In the genomic region with DNA sequence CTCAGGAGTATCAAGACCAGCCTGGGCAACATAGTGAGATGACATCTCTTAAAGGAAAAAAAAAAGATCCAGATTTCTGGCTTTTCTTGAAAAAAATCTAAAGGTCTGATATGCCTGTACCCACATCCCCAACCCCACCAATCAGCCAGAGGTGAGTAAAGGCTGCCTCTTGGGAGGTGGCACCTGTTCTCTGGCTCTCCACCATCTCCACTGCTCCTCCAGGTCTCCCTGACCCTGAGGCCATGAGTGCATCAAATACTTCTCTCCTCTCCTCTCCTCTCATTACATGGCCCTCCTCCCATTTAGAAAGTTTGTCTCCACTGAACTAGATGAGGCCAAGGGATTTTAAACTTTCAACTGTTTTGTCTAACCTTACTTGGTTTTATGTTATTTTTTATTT, we compare ENCODE assay signal across 16 cellular contexts. TPM values are rescaled to one million over a fixed set of nuclear protein-coding genes. Genes with fewer than 3 reads are reported as not detected.
DNase-seq lines count a peak whose midpoint lies in the region; ATAC-seq and TF ChIP-seq lines count a peak whose summit lies in the region.
"Had no signal": no experiment of that assay in that cellular context is flagged by ENCODE, and none has a peak within 500 bp of the region (broad histone marks: within the 10 kb centered on the region; RNA-seq: fewer than 3 reads in every experiment).

No MANE protein-coding gene starts in this region.

- H3K27ac ChIP-seq in smooth muscle cell (ENCODE audit: low read depth) (peak overlapping the region; percentile 20), aorta (ENCODE audit: low read depth in 1 of 2, low read length in 2 of 2) (no peak overlapping the region)
- H3K27ac ChIP-seq: spleen, suprapubic skin had no signal

- H3K27me3 ChIP-seq in smooth muscle cell (ENCODE audit: low read depth) (no peaks in the 10 kb centered on the region), aorta (ENCODE audit: control insufficient read depth in 1 of 2, insufficient read depth in 2 of 2, low read length in 1 of 2) (no peaks in the 10 kb centered on the region)
- H3K27me3 ChIP-seq: spleen, suprapubic skin had no signal

- H3K4me1 Mint-ChIP-seq in activated CD4-positive, alpha-beta T cell treated with anti-CD3 and anti-CD28 coated beads, Interleukin-2, amount 10 ng/mL, durations not matched to agents 24 days and 14 days, result peaks cover 60% of the 10 kb centered on the region
- peaks cover 46% of the 10 kb centered on the region for H3K4me1 Mint-ChIP-seq in HFFc6 (ENCODE audit: low read depth)
- H3K4me1 Mint-ChIP-seq in effector memory CD8-positive, alpha-beta T cell (ENCODE audit: low read depth in 2 of 2), result peaks cover 32 to 64% of the 10 kb centered on the region in 2 donors

- H3F3A ChIP-seq in smooth muscle cell (ENCODE audit: low read depth), result no peaks in the 10 kb centered on the region

- H2AFZ ChIP-seq in smooth muscle cell (ENCODE audit: low read depth), result no peak overlapping the region

- H3K36me3 ChIP-seq in smooth muscle cell (ENCODE audit: low read depth) (no peaks in the 10 kb centered on the region), aorta (ENCODE audit: control insufficient read depth in 1 of 2, insufficient read depth in 2 of 2, low read length in 1 of 2) (peaks cover 0 to 2% of the 10 kb centered on the region in 2 donors)

- H3K27ac Mint-ChIP-seq in activated CD4-positive, alpha-beta T cell treated with anti-CD3 and anti-CD28 coated beads, Interleukin-2, amount 10 ng/mL, durations not matched to agents 24 days and 14 days, result peak overlapping the region; percentile 86
- H3K27ac Mint-ChIP-seq in HFFc6, result peak overlapping the region; percentile 50; the same call in 1 of the 2 replicates
- peak overlapping the region in 1 of 2 donors; percentile 69 for H3K27ac Mint-ChIP-seq in effector memory CD8-positive, alpha-beta T cell

- intact Hi-C loops in activated CD4-positive, alpha-beta T cell treated with anti-CD3 and anti-CD28 coated beads, Interleukin-2, amount 10 ng/mL, durations not matched to agents 24 days and 14 days (cut with micrococcal nuclease), result no loop called here
- intact Hi-C loops in aorta (cut with DNase I), result no loop called here

- H3K4me1 ChIP-seq in smooth muscle cell (ENCODE audit: low read depth) (peaks cover 21% of the 10 kb centered on the region), aorta (ENCODE audit: control insufficient read depth in 1 of 2, insufficient read depth in 2 of 2, low read length in 2 of 2) (peaks cover 2 to 12% of the 10 kb centered on the region in 2 donors)

- peaks cover 7% of the 10 kb centered on the region for H3K9me3 Mint-ChIP-seq in activated CD4-positive, alpha-beta T cell treated with anti-CD3 and anti-CD28 coated beads, Interleukin-2, amount 10 ng/mL, durations not matched to agents 24 days and 14 days
- H3K9me3 Mint-ChIP-seq in HFFc6, result no peaks in the 10 kb centered on the region
- peaks cover 0 to 2% of the 10 kb centered on the region in 2 donors for H3K9me3 Mint-ChIP-seq in effector memory CD8-positive, alpha-beta T cell
- H3K9me3 Mint-ChIP-seq: IgD-negative memory B cell had no signal

- no peaks in the 10 kb centered on the region for H3K9me3 ChIP-seq in smooth muscle cell (replicated peaks; ENCODE audit: low read depth)
- H3K9me3 ChIP-seq in aorta (ENCODE audit: control insufficient read depth, low read length), result peaks cover 1% of the 10 kb centered on the region
- H3K9me3 ChIP-seq: spleen, suprapubic skin had no signal

- peaks cover 97% of the 10 kb centered on the region for H3K79me2 ChIP-seq in smooth muscle cell (ENCODE audit: low read depth)

- peaks cover 87% of the 10 kb centered on the region for H3K36me3 Mint-ChIP-seq in activated CD4-positive, alpha-beta T cell treated with anti-CD3 and anti-CD28 coated beads, Interleukin-2, amount 10 ng/mL, durations not matched to agents 24 days and 14 days (ENCODE audit: low read depth)
- H3K36me3 Mint-ChIP-seq in HFFc6 (ENCODE audit: low read depth), result peaks cover 10% of the 10 kb centered on the region
- H3K36me3 Mint-ChIP-seq in effector memory CD8-positive, alpha-beta T cell (ENCODE audit: insufficient read depth), result peaks cover 33% of the 10 kb centered on the region

- no peak for ATAC-seq in effector memory CD8-positive, alpha-beta T cell (replicated peaks)
- no peak for ATAC-seq in aorta (ENCODE audit: low FRiP score)
- no peak for ATAC-seq in HG02970 (IDR thresholded peaks at IDR 0.05; ENCODE audit: low FRiP score, unreplicated experiment)

- no peaks in the 10 kb centered on the region for H3K27me3 Mint-ChIP-seq in activated CD4-positive, alpha-beta T cell treated with anti-CD3 and anti-CD28 coated beads, Interleukin-2, amount 10 ng/mL, durations not matched to agents 24 days and 14 days
- no peaks in the 10 kb centered on the region for H3K27me3 Mint-ChIP-seq in HFFc6 (ENCODE audit: insufficient read depth)
- no peaks in the 10 kb centered on the region for H3K27me3 Mint-ChIP-seq in effector memory CD8-positive, alpha-beta T cell
- H3K27me3 Mint-ChIP-seq: IgD-negative memory B cell had no signal

- H3K9ac ChIP-seq in smooth muscle cell (ENCODE audit: low read depth), result no peak overlapping the region

- POLR2A ChIA-PET in HEK293T (lab: Yijun Ruan, JAX), result no interaction called here

- no peak overlapping the region for H3K4me2 ChIP-seq in smooth muscle cell

- CTCF ChIA-PET in HEK293T (lab: Yijun Ruan, JAX), result no interaction called here

- H3K4me3 Mint-ChIP-seq in activated CD4-positive, alpha-beta T cell treated with anti-CD3 and anti-CD28 coated beads, Interleukin-2, amount 10 ng/mL, durations not matched to agents 24 days and 14 days, result peak overlapping the region; percentile 80
- H3K4me3 Mint-ChIP-seq in HFFc6, result no peak overlapping the region
- H3K4me3 Mint-ChIP-seq in effector memory CD8-positive, alpha-beta T cell, result peak overlapping the region; percentile 29 to 43

- H4K20me1 ChIP-seq in smooth muscle cell (ENCODE audit: low read depth), result peaks cover 92% of the 10 kb centered on the region

- DNase-seq in activated CD4-positive, alpha-beta T cell treated with anti-CD3 and anti-CD28 coated beads, Interleukin-2, amount 10 ng/mL, durations not matched to agents 24 days and 14 days, result no peak
- DNase-seq in activated CD4-positive, alpha-beta T cell treated with anti-CD3 and anti-CD28 coated beads, Interleukin-2, amount 50 U/mL, for 4 hours, result no peak
- DNase-seq in HFFc6 (no peak), smooth muscle cell (lab: John Stamatoyannopoulos, UW; ENCODE audit: unreplicated experiment) (no peak), HEK293T (ENCODE audit: extremely low spot score) (no peak), aorta (no peak)
- DNase-seq in effector memory CD8-positive, alpha-beta T cell, result no peak
- DNase-seq: kidney, spleen had no signal

- H3K4me3 ChIP-seq in smooth muscle cell, result no peak overlapping the region
- no peak overlapping the region for H3K4me3 ChIP-seq in aorta (ENCODE audit: low read length in 2 of 2)
- H3K4me3 ChIP-seq: spleen, suprapubic skin had no signal

- TF ChIP-seq CTCF in HFFc6 (IDR thresholded peaks at IDR 0.05) (no peak), smooth muscle cell (IDR thresholded peaks at IDR 0.05; ENCODE audit: borderline replicate concordance, insufficient read depth, poor library complexity, severe bottlenecking) (no peak)

TF ChIP-seq in HEK293T, 16 proteins besides CTCF, POLR2A, EP300 and RAD21:
- no peak for TF ChIP-seq LEF1 (IDR thresholded peaks at IDR 0.05; ENCODE audit: borderline replicate concordance)

RNA-seq across cellular contexts. Expression of gene SIAH2, which starts 5.2 kb away (rescaled TPM):
- 130 and 133 TPM in 2 replicates for total RNA-seq in activated CD4-positive, alpha-beta T cell treated with anti-CD3 and anti-CD28 coated beads, Interleukin-2, amount 10 ng/mL, durations not matched to agents 24 days and 14 days
- total RNA-seq in HFFc6 (2021; fragmentation: NEBNext Ultra II Directional; extraction: Animal tissue kit (Norgen Biotek cat#: 25700)), result 10 to 100 TPM; 14.6 to 18.2 (median 15.9) TPM
- total RNA-seq in smooth muscle cell, result 38.1 and 43.9 TPM in 2 replicates
- 44.9 and 45.8 TPM in 2 replicates for polyA plus RNA-seq in smooth muscle cell
- 10 to 100 TPM; 18.8 to 22.4 TPM for total RNA-seq in aorta
- 10 to 100 TPM in 1 of 2 donors, 1 to 10 TPM in 1; 9.1 to 12.5 TPM for polyA plus RNA-seq in aorta

RNA-seq across cellular contexts. Expression of gene ERICH6, which starts 54.0 kb away (rescaled TPM):
- total RNA-seq in activated CD4-positive, alpha-beta T cell treated with anti-CD3 and anti-CD28 coated beads, Interleukin-2, amount 10 ng/mL, durations not matched to agents 24 days and 14 days, result not detected in 2 replicates
- total RNA-seq in HFFc6 (2021; fragmentation: NEBNext Ultra II Directional; extraction: Animal tissue kit (Norgen Biotek cat#: 25700)), result under 1 TPM in 1 of 6 experiments, not detected in 5; 0.30 TPM
- total RNA-seq in smooth muscle cell (not detected in 2 replicates), aorta (under 1 TPM in 1 of 2 donors, not detected in 1; 0.18 TPM)
- polyA plus RNA-seq in smooth muscle cell (0.38 TPM in 1 of 2 replicates, not detected in the other), aorta (not detected)
- total RNA-seq: endothelial cell of umbilical vein; posterior vena cava; spleen; T-helper 2 cell treated with Interferon-gamma antibody and Interleukin-4, amounts not matched to agents 100 ng/mL and 5 ng/mL, for 36 hours had no signal
- polyA plus RNA-seq: adipose tissue, endothelial cell of umbilical vein, spleen had no signal
